Comparison of ENCODE assay signal across 1 cellular context in the genomic region with DNA sequence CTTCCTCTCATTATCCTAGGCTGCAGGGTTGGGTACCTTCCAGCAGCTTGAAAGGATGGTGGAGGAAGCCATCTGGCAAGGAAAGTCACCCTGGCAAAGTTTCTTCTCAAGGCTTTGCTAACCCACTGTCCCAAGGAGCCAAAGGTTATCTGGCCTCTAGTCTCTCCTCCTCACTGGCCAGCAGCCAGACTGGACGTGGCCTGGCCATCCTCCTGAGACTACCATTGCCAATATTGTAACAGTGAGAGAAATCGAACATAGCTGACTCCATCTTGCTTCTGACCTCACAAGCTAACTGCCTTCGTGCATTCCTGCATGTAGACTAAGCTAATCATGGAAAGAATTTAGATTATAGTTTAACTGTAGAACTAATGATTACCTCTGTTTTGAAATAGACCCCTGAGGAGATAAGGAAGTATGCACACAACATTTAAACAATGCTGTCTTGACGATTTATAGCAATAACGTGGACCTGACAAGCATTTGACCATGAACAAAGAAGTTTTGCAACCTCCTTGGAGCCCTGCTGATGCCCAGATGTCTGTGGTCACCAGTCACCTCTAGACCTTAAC.
TF ChIP-seq lines count a peak whose summit lies in the region.

No MANE protein-coding gene starts in this region.

TF ChIP-seq in K562, 482 proteins besides CTCF, POLR2A, EP300 and RAD21 (continued from another document and continues in another):
- TF ChIP-seq, protein P1, sequence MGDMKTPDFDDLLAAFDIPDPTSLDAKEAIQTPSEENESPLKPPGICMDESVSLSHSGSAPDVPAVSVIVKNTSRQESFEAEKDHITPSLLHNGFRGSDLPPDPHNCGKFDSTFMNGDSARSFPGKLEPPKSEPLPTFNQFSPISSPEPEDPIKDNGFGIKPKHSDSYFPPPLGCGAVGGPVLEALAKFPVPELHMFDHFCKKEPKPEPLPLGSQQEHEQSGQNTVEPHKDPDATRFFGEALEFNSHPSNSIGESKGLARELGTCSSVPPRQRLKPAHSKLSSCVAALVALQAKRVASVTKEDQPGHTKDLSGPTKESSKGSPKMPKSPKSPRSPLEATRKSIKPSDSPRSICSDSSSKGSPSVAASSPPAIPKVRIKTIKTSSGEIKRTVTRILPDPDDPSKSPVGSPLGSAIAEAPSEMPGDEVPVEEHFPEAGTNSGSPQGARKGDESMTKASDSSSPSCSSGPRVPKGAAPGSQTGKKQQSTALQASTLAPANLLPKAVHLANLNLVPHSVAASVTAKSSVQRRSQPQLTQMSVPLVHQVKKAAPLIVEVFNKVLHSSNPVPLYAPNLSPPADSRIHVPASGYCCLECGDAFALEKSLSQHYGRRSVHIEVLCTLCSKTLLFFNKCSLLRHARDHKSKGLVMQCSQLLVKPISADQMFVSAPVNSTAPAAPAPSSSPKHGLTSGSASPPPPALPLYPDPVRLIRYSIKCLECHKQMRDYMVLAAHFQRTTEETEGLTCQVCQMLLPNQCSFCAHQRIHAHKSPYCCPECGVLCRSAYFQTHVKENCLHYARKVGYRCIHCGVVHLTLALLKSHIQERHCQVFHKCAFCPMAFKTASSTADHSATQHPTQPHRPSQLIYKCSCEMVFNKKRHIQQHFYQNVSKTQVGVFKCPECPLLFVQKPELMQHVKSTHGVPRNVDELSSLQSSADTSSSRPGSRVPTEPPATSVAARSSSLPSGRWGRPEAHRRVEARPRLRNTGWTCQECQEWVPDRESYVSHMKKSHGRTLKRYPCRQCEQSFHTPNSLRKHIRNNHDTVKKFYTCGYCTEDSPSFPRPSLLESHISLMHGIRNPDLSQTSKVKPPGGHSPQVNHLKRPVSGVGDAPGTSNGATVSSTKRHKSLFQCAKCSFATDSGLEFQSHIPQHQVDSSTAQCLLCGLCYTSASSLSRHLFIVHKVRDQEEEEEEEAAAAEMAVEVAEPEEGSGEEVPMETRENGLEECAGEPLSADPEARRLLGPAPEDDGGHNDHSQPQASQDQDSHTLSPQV (IDR thresholded peaks at IDR 0.05), result peak; percentile 82
- 0 out of 2 replicates have a peak, but pooled peaks have one; percentile 36 for TF ChIP-seq GMEB1 (CRISPR knock-in tag; IDR thresholded peaks at IDR 0.05)
- TF ChIP-seq POU5F1 (IDR thresholded peaks at IDR 0.05; ENCODE audit: borderline replicate concordance, low read depth, low read length, partially characterized antibody), result no peak
- peak; percentile 73 for TF ChIP-seq ZNF239 (CRISPR knock-in tag; IDR thresholded peaks at IDR 0.05)
- peak in 1 of 3 experiments; percentile 39; a peak in 1 of 6 replicates for TF ChIP-seq ZBTB11 (CRISPR knock-in tag; IDR thresholded peaks at IDR 0.05)
- TF ChIP-seq ID3 (CRISPR knock-in tag; IDR thresholded peaks at IDR 0.05), result no peak
- TF ChIP-seq ID3 (tag; IDR thresholded peaks at IDR 0.05), result peak; percentile 49; the same call in 1 of the 2 replicates
- no peak for TF ChIP-seq SMARCB1 (IDR thresholded peaks at IDR 0.05; ENCODE audit: insufficient read length, low read depth)
- no peak for TF ChIP-seq NR2C2 (CRISPR knock-in tag; IDR thresholded peaks at IDR 0.05)
- TF ChIP-seq NR2C2 (tag; IDR thresholded peaks at IDR 0.05), result peak; percentile 49
- no peak for TF ChIP-seq CREB1 (IDR thresholded peaks at IDR 0.05)
- TF ChIP-seq CREB1 (CRISPR knock-in tag; IDR thresholded peaks at IDR 0.05), result no peak
- TF ChIP-seq SIRT6 (IDR thresholded peaks at IDR 0.05; ENCODE audit: low read depth, low read length), result no peak
- no peak for TF ChIP-seq ZNF589 (CRISPR knock-in tag; IDR thresholded peaks at IDR 0.05; ENCODE audit: low read depth)
- TF ChIP-seq, protein P2, sequence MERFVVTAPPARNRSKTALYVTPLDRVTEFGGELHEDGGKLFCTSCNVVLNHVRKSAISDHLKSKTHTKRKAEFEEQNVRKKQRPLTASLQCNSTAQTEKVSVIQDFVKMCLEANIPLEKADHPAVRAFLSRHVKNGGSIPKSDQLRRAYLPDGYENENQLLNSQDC (CRISPR knock-in tag; IDR thresholded peaks at IDR 0.05), result no peak
- peak in 1 of 2 experiments; percentile 65; a peak in 2 of 4 replicates for TF ChIP-seq ZNF639 (CRISPR knock-in tag; conservative IDR thresholded peaks at IDR 0.05 in 1 of 2, IDR thresholded peaks at IDR 0.05 in 1 of 2)
- no peak for TF ChIP-seq CC2D1A (IDR thresholded peaks at IDR 0.05)
- TF ChIP-seq PTTG1 (tag; IDR thresholded peaks at IDR 0.05; ENCODE audit: low read depth), result peak; percentile 87
- peak; percentile 91 for TF ChIP-seq CREB3 (tag; conservative IDR thresholded peaks at IDR 0.05; ENCODE audit: low read depth)
- TF ChIP-seq DDX20 (tag; IDR thresholded peaks at IDR 0.05; ENCODE audit: low read depth), result peak; percentile 68; the same call in 1 of the 2 replicates
- TF ChIP-seq ZNF551 (CRISPR knock-in tag; IDR thresholded peaks at IDR 0.05), result no peak
- peak; percentile 68; the same call in 1 of the 2 replicates for TF ChIP-seq ZNF175 (CRISPR knock-in tag; IDR thresholded peaks at IDR 0.05; ENCODE audit: low read depth)
- TF ChIP-seq NFIC (IDR thresholded peaks at IDR 0.05), result peak; percentile 68
- no peak for TF ChIP-seq ATF1 (CRISPR knock-in tag; IDR thresholded peaks at IDR 0.05)
- peak; percentile 26; the same call in 1 of the 2 replicates for TF ChIP-seq ATF1 (tag; IDR thresholded peaks at IDR 0.05)
- peak; percentile 22; the same call in 1 of the 2 replicates for TF ChIP-seq TAF7 (tag; IDR thresholded peaks at IDR 0.05)
- TF ChIP-seq KAT8 (IDR thresholded peaks at IDR 0.05; ENCODE audit: low read depth), result no peak
- TF ChIP-seq HIVEP1 (CRISPR knock-in tag; IDR thresholded peaks at IDR 0.05), result 0 out of 2 replicates have a peak, but pooled peaks have one; percentile 48
- no peak for TF ChIP-seq CREM (IDR thresholded peaks at IDR 0.05; ENCODE audit: low read depth)
- peak; percentile 85; the same call in 1 of the 2 replicates for TF ChIP-seq ZNF583 (CRISPR knock-in tag; IDR thresholded peaks at IDR 0.05)
- TF ChIP-seq, protein P3, sequence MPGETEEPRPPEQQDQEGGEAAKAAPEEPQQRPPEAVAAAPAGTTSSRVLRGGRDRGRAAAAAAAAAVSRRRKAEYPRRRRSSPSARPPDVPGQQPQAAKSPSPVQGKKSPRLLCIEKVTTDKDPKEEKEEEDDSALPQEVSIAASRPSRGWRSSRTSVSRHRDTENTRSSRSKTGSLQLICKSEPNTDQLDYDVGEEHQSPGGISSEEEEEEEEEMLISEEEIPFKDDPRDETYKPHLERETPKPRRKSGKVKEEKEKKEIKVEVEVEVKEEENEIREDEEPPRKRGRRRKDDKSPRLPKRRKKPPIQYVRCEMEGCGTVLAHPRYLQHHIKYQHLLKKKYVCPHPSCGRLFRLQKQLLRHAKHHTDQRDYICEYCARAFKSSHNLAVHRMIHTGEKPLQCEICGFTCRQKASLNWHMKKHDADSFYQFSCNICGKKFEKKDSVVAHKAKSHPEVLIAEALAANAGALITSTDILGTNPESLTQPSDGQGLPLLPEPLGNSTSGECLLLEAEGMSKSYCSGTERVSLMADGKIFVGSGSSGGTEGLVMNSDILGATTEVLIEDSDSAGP (CRISPR knock-in tag; IDR thresholded peaks at IDR 0.05), result no peak
- TF ChIP-seq, protein P4, sequence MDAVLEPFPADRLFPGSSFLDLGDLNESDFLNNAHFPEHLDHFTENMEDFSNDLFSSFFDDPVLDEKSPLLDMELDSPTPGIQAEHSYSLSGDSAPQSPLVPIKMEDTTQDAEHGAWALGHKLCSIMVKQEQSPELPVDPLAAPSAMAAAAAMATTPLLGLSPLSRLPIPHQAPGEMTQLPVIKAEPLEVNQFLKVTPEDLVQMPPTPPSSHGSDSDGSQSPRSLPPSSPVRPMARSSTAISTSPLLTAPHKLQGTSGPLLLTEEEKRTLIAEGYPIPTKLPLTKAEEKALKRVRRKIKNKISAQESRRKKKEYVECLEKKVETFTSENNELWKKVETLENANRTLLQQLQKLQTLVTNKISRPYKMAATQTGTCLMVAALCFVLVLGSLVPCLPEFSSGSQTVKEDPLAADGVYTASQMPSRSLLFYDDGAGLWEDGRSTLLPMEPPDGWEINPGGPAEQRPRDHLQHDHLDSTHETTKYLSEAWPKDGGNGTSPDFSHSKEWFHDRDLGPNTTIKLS (IDR thresholded peaks at IDR 0.05; ENCODE audit: borderline replicate concordance, low read depth), result no peak
- 0 out of 2 replicates have a peak, but pooled peaks have one; percentile 12 for TF ChIP-seq CEBPB (tag; IDR thresholded peaks at IDR 0.05)
- no peak for TF ChIP-seq HLTF (IDR thresholded peaks at IDR 0.05)
- no peak for TF ChIP-seq EZH2 (IDR thresholded peaks at IDR 0.05; ENCODE audit: borderline replicate concordance, low read depth, low read length)
